In genomic region chr2:200585340-200585729, GRCh38 we compare ENCODE assay signal across 10 cellular contexts. TPM values are rescaled to one million over a fixed set of nuclear protein-coding genes. Genes with fewer than 3 reads are reported as not detected.
DNase-seq lines count a peak whose midpoint lies in the region; TF ChIP-seq lines count a peak whose summit lies in the region.
"Had no signal": no experiment of that assay in that cellular context is flagged by ENCODE, and none has a peak within 500 bp of the region (broad histone marks: within the 10 kb centered on the region; RNA-seq: fewer than 3 reads in every experiment).

No MANE protein-coding gene starts in this region.

- H3K9ac ChIP-seq in OCI-LY3 (ENCODE audit: low read length), result no peak overlapping the region
- H3K9ac ChIP-seq in neural progenitor cell, result no peak overlapping the region

- no peak for TF ChIP-seq CTCF in AG04450 (IDR thresholded peaks at IDR 0.05; ENCODE audit: low read depth, low read length)
- no peak for TF ChIP-seq CTCF in OCI-LY3 (IDR thresholded peaks at IDR 0.05; ENCODE audit: low read depth, low read length)
- no peak for TF ChIP-seq CTCF in esophagus muscularis mucosa (IDR thresholded peaks at IDR 0.05)
- no peak for TF ChIP-seq CTCF in neural progenitor cell (IDR thresholded peaks at IDR 0.05)

- TF ChIP-seq POLR2A in esophagus muscularis mucosa (IDR thresholded peaks at IDR 0.05; ENCODE audit: low read depth), result no peak

- intact Hi-C loops in esophagus muscularis mucosa (cut with DNase I), result no loop called here

- H3K4me1 ChIP-seq in OCI-LY3 (ENCODE audit: low read length), result no peaks in the 10 kb centered on the region
- H3K4me1 ChIP-seq in esophagus muscularis mucosa, result peaks cover 0 to 28% (median 17%) of the 10 kb centered on the region in 4 donors
- H3K4me1 ChIP-seq in neural progenitor cell, result peaks cover 10% of the 10 kb centered on the region

- peaks cover 4% of the 10 kb centered on the region for H3K36me3 Mint-ChIP-seq in neural progenitor cell

- no peak overlapping the region for H2AFZ ChIP-seq in OCI-LY3 (ENCODE audit: low read depth, low read length)
- H2AFZ ChIP-seq in neural progenitor cell (replicated peaks), result peak overlapping the region; percentile 95

- H3K4me1 Mint-ChIP-seq in neural progenitor cell, result peaks cover 6% of the 10 kb centered on the region

- no peaks in the 10 kb centered on the region for H3K27me3 ChIP-seq in AG04450 (ENCODE audit: control insufficient read depth, insufficient read depth, low read length)
- no peaks in the 10 kb centered on the region for H3K27me3 ChIP-seq in OCI-LY3 (ENCODE audit: low read depth, low read length)
- H3K27me3 ChIP-seq in esophagus muscularis mucosa, result no peaks in the 10 kb centered on the region
- peaks cover 10% of the 10 kb centered on the region for H3K27me3 ChIP-seq in neural progenitor cell

- H3K36me3 ChIP-seq in OCI-LY3 (replicated peaks; ENCODE audit: low read depth, low read length), result no peaks in the 10 kb centered on the region
- H3K36me3 ChIP-seq in esophagus muscularis mucosa, result no peaks in the 10 kb centered on the region
- H3K36me3 ChIP-seq in neural progenitor cell, result no peaks in the 10 kb centered on the region

- no peaks in the 10 kb centered on the region for H3K9me3 Mint-ChIP-seq in neural progenitor cell

- TF ChIP-seq EP300 in esophagus muscularis mucosa (IDR thresholded peaks at IDR 0.05), result no peak

- 0 out of 2 replicates have a peak overlapping the region, but pooled peaks have one; percentile 18 for H3K4me2 ChIP-seq in OCI-LY3 (ENCODE audit: low read length)
- H3K4me2 ChIP-seq in neural progenitor cell, result peak overlapping the region; percentile 93

- no peak for DNase-seq in AG04450 (ENCODE audit: low read depth, low spot score)
- DNase-seq in esophagus muscularis mucosa (ENCODE audit: extremely low spot score), result no peak
- DNase-seq in neural progenitor cell (ENCODE audit: low spot score), result no peak
- no peak for DNase-seq in DMS 273 (lab: John Stamatoyannopoulos, UW; ENCODE audit: unreplicated experiment)
- no peak for DNase-seq in SK-N-DZ (ENCODE audit: low spot score)
- DNase-seq in epidermal melanocyte (ENCODE audit: insufficient read length, low spot score), result no peak
- DNase-seq in NK-92 (lab: John Stamatoyannopoulos, UW; ENCODE audit: unreplicated experiment), result no peak
- DNase-seq: activated CD4-positive, alpha-beta T cell treated with anti-CD3 and anti-CD28 coated beads for 1 hour; NCI-H1436 treated with DMSO at 0.1 percent for 48 hours had no signal

- peak overlapping the region; percentile 81 for H3K4me3 Mint-ChIP-seq in neural progenitor cell

- 21% methylated on average over 2 of the region's 2 CpGs for WGBS in esophagus muscularis mucosa

- POLR2A ChIA-PET in AG04450 (lab: Yijun Ruan, JAX), result no interaction called here

- peak overlapping the region; percentile 65 for H3K4me3 ChIP-seq in AG04450 (ENCODE audit: low read depth, low read length)
- peak overlapping the region; percentile 14; the same call in 1 of the 2 replicates for H3K4me3 ChIP-seq in OCI-LY3 (ENCODE audit: low read length)
- peak overlapping the region; percentile 62 to 74 (median 64) for H3K4me3 ChIP-seq in esophagus muscularis mucosa
- H3K4me3 ChIP-seq in neural progenitor cell, result peak overlapping the region; percentile 62

- H4K20me1 ChIP-seq in OCI-LY3 (ENCODE audit: insufficient read depth, low read length), result no peaks in the 10 kb centered on the region
- no peaks in the 10 kb centered on the region for H4K20me1 ChIP-seq in neural progenitor cell (ENCODE audit: low read depth)

- H3F3A ChIP-seq in neural progenitor cell (ENCODE audit: low read depth), result peaks cover 25% of the 10 kb centered on the region

- H3K27ac ChIP-seq in AG04450 (ENCODE audit: low read depth, low read length) (no peak overlapping the region), OCI-LY3 (ENCODE audit: low read length) (no peak overlapping the region), esophagus muscularis mucosa (replicated peaks in 1 of 4) (peak overlapping the region; percentile 70 to 85 (median 80)), neural progenitor cell (no peak overlapping the region)

- H3K9me3 ChIP-seq in AG04450 (ENCODE audit: control insufficient read depth, insufficient read depth, low read length), result no peaks in the 10 kb centered on the region
- H3K9me3 ChIP-seq in OCI-LY3 (ENCODE audit: insufficient read depth, low read length), result no peaks in the 10 kb centered on the region
- no peaks in the 10 kb centered on the region for H3K9me3 ChIP-seq in esophagus muscularis mucosa
- no peaks in the 10 kb centered on the region for H3K9me3 ChIP-seq in neural progenitor cell (ENCODE audit: low read depth)

- H3K27me3 Mint-ChIP-seq in neural progenitor cell (ENCODE audit: insufficient read depth, low read depth), result peaks cover 11% of the 10 kb centered on the region

- H3K79me2 ChIP-seq in OCI-LY3 (ENCODE audit: low read length), result no peaks in the 10 kb centered on the region
- H3K79me2 ChIP-seq in neural progenitor cell (ENCODE audit: low read depth), result no peaks in the 10 kb centered on the region

- CTCF ChIA-PET in AG04450 (lab: Charles Lee), result interaction anchor here (0.8 to 4.2 kb wide), 7 partner anchors 9 to 128 kb away, joined by 3 to 35 read pairs (median 5); no protein-coding TSS in a partner anchor

- no peak overlapping the region for H3K27ac Mint-ChIP-seq in neural progenitor cell

RNA-seq across cellular contexts. Expression of gene AOX1, which starts 0.5 kb away (rescaled TPM):
- polyA plus RNA-seq in AG04450 (2011; rRNA removed), result 5.6 and 7.9 TPM in 2 replicates
- polyA minus RNA-seq in AG04450 (2011; rRNA and poly(A)+ RNA removed), result 17.7 and 20.0 TPM in 2 replicates
- total RNA-seq in esophagus muscularis mucosa (100 to 1,000 TPM in 1 of 4 donors, 10 to 100 TPM in 3; 54.0 to 113 (median 81.9) TPM), neural progenitor cell (ENCODE audit: low replicate concordance) (5.7 and 6.2 TPM in 2 replicates)
- polyA plus RNA-seq in SK-N-DZ (2014; cell fraction: cytosol; rRNA removed), result 0.39 TPM in 1 of 2 replicates, not detected in the other
- polyA plus RNA-seq in SK-N-DZ (2014; cell fraction: nucleus; rRNA removed), result 0.11 and 0.18 TPM in 2 replicates

RNA-seq across cellular contexts. Expression of gene SGO2, which starts 59.3 kb away (rescaled TPM):
- 3.7 and 8.4 TPM in 2 replicates for polyA plus RNA-seq in AG04450 (2011; rRNA removed)
- 1.8 and 4.8 TPM in 2 replicates for polyA minus RNA-seq in AG04450 (2011; rRNA and poly(A)+ RNA removed)
- 1 to 10 TPM in 3 of 4 donors, under 1 TPM in 1; 0.71 to 2.5 (median 1.9) TPM for total RNA-seq in esophagus muscularis mucosa
- 46.4 and 83.8 TPM in 2 replicates for total RNA-seq in neural progenitor cell (ENCODE audit: low replicate concordance)
- polyA plus RNA-seq in SK-N-DZ (2014; cell fraction: cytosol; rRNA removed), result 13.0 and 13.6 TPM in 2 replicates
- 11.1 and 24.7 TPM in 2 replicates for polyA plus RNA-seq in SK-N-DZ (2014; cell fraction: nucleus; rRNA removed)

Comparison
In these comparisons a context has a peak if more than half of its experiments do, and no peak if none do; other contexts are left out.
1. H3K27ac ChIP-seq: peak in esophagus muscularis mucosa (4 of 4); none in AG04450 (single experiment), OCI-LY3 (single experiment) and neural progenitor cell (single experiment).
2. H3K4me3 ChIP-seq: peak in every context shown above with its lines; median percentile 65 in AG04450; 64 in esophagus muscularis mucosa; 62 in neural progenitor cell; 14 in OCI-LY3.
3. RNA of gene SGO2, which starts 59.3 kb away (total RNA-seq): 46.4 to 83.8 TPM in neural progenitor cell; 0.71 to 2.5 TPM in esophagus muscularis mucosa; every median in the first group is over 10 times any median in the second.